16 cellular contexts compared by ENCODE assay signal in the genomic region with DNA sequence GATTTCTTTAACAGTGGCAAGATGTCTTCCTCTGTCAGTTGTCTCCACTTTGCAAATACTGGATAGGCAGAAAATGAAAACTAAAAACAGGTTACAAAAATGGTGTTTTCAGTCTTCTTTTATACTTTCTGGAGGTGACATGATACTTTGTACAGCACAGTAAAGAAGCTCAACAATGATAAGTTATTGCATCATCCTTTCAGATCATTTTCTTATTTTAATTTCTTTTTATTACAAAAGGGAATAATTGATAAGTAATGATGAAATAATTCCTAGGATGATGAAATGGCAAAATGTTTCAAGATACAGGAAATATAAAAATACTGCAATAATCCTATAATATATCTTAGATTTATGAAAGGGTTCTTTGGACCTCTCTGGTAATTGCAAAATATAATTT.
"Had no signal": no experiment of that assay in that cellular context is flagged by ENCODE, and none has a peak within 500 bp of the region (broad histone marks: within the 10 kb centered on the region; RNA-seq: fewer than 3 reads in every experiment).

No MANE protein-coding gene starts in this region.

- ATAC-seq: gastrocnemius medialis; heart left ventricle; left ventricle myocardium superior; stimulated activated naive B cell treated with anti-CD40 and anti-IgM and Interleukin-4, amounts not matched to agents 10 μg/mL and 1 μg/mL and 100 μg/mL, for 72 hours had no signal

- DNase-seq: activated CD4-positive, alpha-beta memory T cell treated with anti-CD3 and anti-CD28 coated beads, Interleukin-2, amount 10 ng/mL, durations not matched to agents 7 days and 5 days; activated CD4-positive, alpha-beta T cell treated with anti-CD3 and anti-CD28 coated beads for 4 hours; activated CD8-positive, alpha-beta memory T cell treated with anti-CD3 and anti-CD28 coated beads, Interleukin-2, amount 50 U/mL, for 4 hours; gastrocnemius medialis; heart left ventricle; left ventricle myocardium superior; nephron progenitor cell; nucleus accumbens; posterior cingulate gyrus; spleen; stimulated activated naive B cell treated with anti-CD40 and anti-IgM and Interleukin-4, amounts not matched to agents 10 μg/mL and 1 μg/mL and 100 μg/mL, for 72 hours; substantia nigra; SW 1271; tibial artery had no signal

- H3K27me3 Mint-ChIP-seq: activated CD4-positive, alpha-beta memory T cell treated with anti-CD3 and anti-CD28 coated beads, Interleukin-2, amount 10 ng/mL, durations not matched to agents 7 days and 5 days; stimulated activated naive B cell treated with anti-CD40 and anti-IgM and Interleukin-4, amounts not matched to agents 10 μg/mL and 1 μg/mL and 100 μg/mL, for 72 hours had no signal

- H3K4me3 Mint-ChIP-seq: activated CD4-positive, alpha-beta memory T cell treated with anti-CD3 and anti-CD28 coated beads, Interleukin-2, amount 10 ng/mL, durations not matched to agents 7 days and 5 days; nephron progenitor cell; stimulated activated naive B cell treated with anti-CD40 and anti-IgM and Interleukin-4, amounts not matched to agents 10 μg/mL and 1 μg/mL and 100 μg/mL, for 72 hours had no signal

- H3K4me1 ChIP-seq: ascending aorta, gastrocnemius medialis, heart left ventricle, spleen, tibial artery had no signal

- H3K4me3 ChIP-seq: ascending aorta, coronary artery, gastrocnemius medialis, heart left ventricle, spleen, tibial artery had no signal

- H3K27ac ChIP-seq: ascending aorta, coronary artery, gastrocnemius medialis, heart left ventricle, spleen, tibial artery had no signal

- H3K9me3 ChIP-seq: ascending aorta, gastrocnemius medialis, heart left ventricle, spleen, tibial artery had no signal

- H3K27me3 ChIP-seq: ascending aorta, gastrocnemius medialis, heart left ventricle, spleen, tibial artery had no signal

- H3K4me1 Mint-ChIP-seq: activated CD4-positive, alpha-beta memory T cell treated with anti-CD3 and anti-CD28 coated beads, Interleukin-2, amount 10 ng/mL, durations not matched to agents 7 days and 5 days; stimulated activated naive B cell treated with anti-CD40 and anti-IgM and Interleukin-4, amounts not matched to agents 10 μg/mL and 1 μg/mL and 100 μg/mL, for 72 hours had no signal

- H3K27ac Mint-ChIP-seq: activated CD4-positive, alpha-beta memory T cell treated with anti-CD3 and anti-CD28 coated beads, Interleukin-2, amount 10 ng/mL, durations not matched to agents 7 days and 5 days; nephron progenitor cell; stimulated activated naive B cell treated with anti-CD40 and anti-IgM and Interleukin-4, amounts not matched to agents 10 μg/mL and 1 μg/mL and 100 μg/mL, for 72 hours had no signal

- H3K9me3 Mint-ChIP-seq: activated CD4-positive, alpha-beta memory T cell treated with anti-CD3 and anti-CD28 coated beads, Interleukin-2, amount 10 ng/mL, durations not matched to agents 7 days and 5 days; stimulated activated naive B cell treated with anti-CD40 and anti-IgM and Interleukin-4, amounts not matched to agents 10 μg/mL and 1 μg/mL and 100 μg/mL, for 72 hours had no signal
